8 cellular contexts compared by ENCODE assay signal in the genomic region with DNA sequence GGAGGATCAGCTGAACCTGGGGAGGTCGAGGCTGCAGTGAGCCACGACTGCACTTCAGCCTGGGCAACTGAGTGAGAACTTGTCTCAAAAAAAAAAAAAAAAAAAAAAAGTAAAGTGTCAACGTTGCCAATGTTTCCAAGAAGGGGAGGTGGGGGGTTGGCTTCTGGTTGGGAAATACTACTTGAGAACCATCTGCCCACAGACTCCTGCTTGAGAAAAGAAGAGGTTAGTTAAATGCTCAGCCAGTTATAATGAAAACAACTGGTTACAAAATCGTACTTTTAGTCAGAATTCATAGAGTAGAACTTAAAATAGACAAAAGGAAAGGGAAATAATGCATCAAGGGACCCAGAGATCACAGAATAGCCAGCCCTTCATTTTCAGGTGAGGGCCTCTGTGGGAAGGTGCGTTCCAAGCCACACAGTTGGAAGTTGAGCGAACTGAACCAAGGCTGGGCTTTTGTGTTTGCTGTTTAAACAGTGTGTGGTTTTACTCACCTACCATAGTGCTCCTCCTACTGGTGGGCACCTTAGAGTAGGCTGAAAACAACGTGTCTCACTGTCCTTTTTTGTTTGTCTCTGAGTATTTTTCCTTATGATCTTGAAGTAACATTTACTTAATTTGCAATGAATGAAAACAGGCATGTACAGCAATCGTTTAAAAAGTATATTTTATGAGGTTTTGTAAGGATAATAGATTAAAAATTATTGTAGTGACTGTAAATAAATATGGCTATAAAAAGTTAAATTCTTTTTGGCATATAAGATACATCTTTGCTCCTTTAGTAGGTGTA.
DNase-seq lines count a peak whose midpoint lies in the region; ATAC-seq and TF ChIP-seq lines count a peak whose summit lies in the region.

No MANE protein-coding gene starts in this region.

- intact Hi-C loops in A673 (cut with micrococcal nuclease; ENCODE audit: unreplicated experiment): loop anchor here (5.0 kb wide), 2 partner anchors 37 to 48 kb away; no protein-coding TSS in a partner anchor
- intact Hi-C loops in activated B cell treated with CpG ODN at 0.5 μM for 24 hours (cut with micrococcal nuclease): loop anchor here (1.0 to 5.0 kb wide), 7 partner anchors 24 to 456 kb away; no protein-coding TSS in a partner anchor
- intact Hi-C loops in lower lobe of right lung (cut with DNase I): no loop called here

- DNase-seq in A673 (ENCODE audit: low spot score): peak; percentile 84
- peak; percentile 47 for DNase-seq in GM13977 (ENCODE audit: low spot score)
- peak; percentile 91 for DNase-seq in NCI-H2196 (lab: John Stamatoyannopoulos, UW; ENCODE audit: unreplicated experiment)
- peak; percentile 27 for DNase-seq in activated B cell treated with CpG ODN at 0.5 μM for 24 hours
- peak; percentile 91 for DNase-seq in choroid plexus epithelial cell (ENCODE audit: low read depth)
- peak; percentile 50 for DNase-seq in lower lobe of right lung
- peak; percentile 57 to 66 for DNase-seq in stimulated activated CD8-positive, alpha-beta memory T cell treated with anti-CD3 and anti-CD28 coated beads, Interleukin-15, amount 100 ng/mL, for 48 hours (ENCODE audit: low read depth in 2 of 2)

- H3K36me3 Mint-ChIP-seq in activated B cell treated with CpG ODN at 0.5 μM for 24 hours (ENCODE audit: low read depth): no peaks in the 10 kb centered on the region

- H3K27me3 ChIP-seq in A673 (replicated peaks; ENCODE audit: insufficient read depth, low read depth, low read length, poor library complexity): no peaks in the 10 kb centered on the region
- H3K27me3 ChIP-seq in lower lobe of right lung (ENCODE audit: low read depth): no peaks in the 10 kb centered on the region

- in situ Hi-C loops in GM13977 (cut with MboI; ENCODE audit: low pct_unique_long_range_greater_than_20kb, low sequenced_read_pairs, unreplicated experiment): no loop called here

- peak; percentile 92 for TF ChIP-seq CTCF in A673 (conservative IDR thresholded peaks at IDR 0.05; ENCODE audit: low read depth, low read length)
- TF ChIP-seq CTCF in GM13977 (IDR thresholded peaks at IDR 0.05; ENCODE audit: extremely low read depth, insufficient read depth, missing control alignments): peak; percentile 83
- no peak for TF ChIP-seq CTCF in activated B cell treated with CpG ODN at 0.5 μM for 24 hours (IDR thresholded peaks at IDR 0.05)
- peak; percentile 90 for TF ChIP-seq CTCF in choroid plexus epithelial cell (conservative IDR thresholded peaks at IDR 0.05; ENCODE audit: low read depth, low read length)
- TF ChIP-seq CTCF in lower lobe of right lung (IDR thresholded peaks at IDR 0.05): peak; percentile 78

- H3K36me3 ChIP-seq in A673 (ENCODE audit: insufficient read depth, low read length, poor library complexity, severe bottlenecking): no peaks in the 10 kb centered on the region
- no peaks in the 10 kb centered on the region for H3K36me3 ChIP-seq in lower lobe of right lung

- H3K27ac Mint-ChIP-seq in activated B cell treated with CpG ODN at 0.5 μM for 24 hours: peak overlapping the region; percentile 85

- H3K4me1 ChIP-seq in A673 (ENCODE audit: insufficient read depth, low read length, poor library complexity, severe bottlenecking) (peaks cover 72% of the 10 kb centered on the region), lower lobe of right lung (peaks cover 44% of the 10 kb centered on the region)

- BruUV-seq in A673 (replicated peaks; lab: Mats Ljungman, UMichigan): no TSS peak

- CTCF ChIA-PET in A673 (lab: Charles Lee) (no interaction called here), activated B cell treated with CpG ODN at 0.5 μM for 24 hours (lab: Charles Lee) (interaction anchor here (0.6 to 1.5 kb wide), 13 partner anchors 9 to 291 kb away, joined by 3 to 9 read pairs (median 3); no protein-coding TSS in a partner anchor)

- H3K27me3 Mint-ChIP-seq in activated B cell treated with CpG ODN at 0.5 μM for 24 hours: no peaks in the 10 kb centered on the region

- H3K4me3 ChIP-seq in A673 (ENCODE audit: low read depth, low read length, poor library complexity, severe bottlenecking): no peak overlapping the region
- H3K4me3 ChIP-seq in choroid plexus epithelial cell (ENCODE audit: low read depth, low read length): no peak overlapping the region
- H3K4me3 ChIP-seq in lower lobe of right lung: no peak overlapping the region

- H3K4me3 Mint-ChIP-seq in activated B cell treated with CpG ODN at 0.5 μM for 24 hours: peak overlapping the region; percentile 60

- H3K9me3 Mint-ChIP-seq in activated B cell treated with CpG ODN at 0.5 μM for 24 hours: no peaks in the 10 kb centered on the region

- POLR2A ChIA-PET in A673 (lab: Charles Lee; ENCODE audit: low non-redundant PET): no interaction called here
- POLR2A ChIA-PET in activated B cell treated with CpG ODN at 0.5 μM for 24 hours (lab: Charles Lee): interaction anchor here (0.7 to 1.3 kb wide), 6 partner anchors 29 to 290 kb away, joined by 3 to 9 read pairs (median 4); partner anchors contain the start of gene ZNF217

- ATAC-seq in HG03066 (IDR thresholded peaks at IDR 0.05; ENCODE audit: low read depth, unreplicated experiment): peak; percentile 49
- peak; percentile 80 for ATAC-seq in activated B cell treated with CpG ODN at 0.5 μM for 24 hours (ENCODE audit: low read depth)
- ATAC-seq in lower lobe of right lung: peak; percentile 84 to 89

- H3K27ac ChIP-seq in A673 (ENCODE audit: low read depth, low read length, poor library complexity, severe bottlenecking): no peak overlapping the region
- H3K27ac ChIP-seq in lower lobe of right lung: peak overlapping the region; percentile 51

- H3K9me3 ChIP-seq in A673 (ENCODE audit: low read depth, low read length, poor library complexity, severe bottlenecking) (no peaks in the 10 kb centered on the region), lower lobe of right lung (no peaks in the 10 kb centered on the region)

- peaks cover 71% of the 10 kb centered on the region for H3K4me1 Mint-ChIP-seq in activated B cell treated with CpG ODN at 0.5 μM for 24 hours

Comparison
In these comparisons a context has a peak if more than half of its experiments do, and no peak if none do; other contexts are left out.
1. DNase-seq: peak in every context shown above with its lines; median percentile 91 in NCI-H2196; 91 in choroid plexus epithelial cell; 84 in A673; 62 in stimulated activated CD8-positive, alpha-beta memory T cell treated with anti-CD3 and anti-CD28 coated beads, Interleukin-15, amount 100 ng/mL, for 48 hours; 50 in lower lobe of right lung; 47 in GM13977; 27 in activated B cell treated with CpG ODN at 0.5 μM for 24 hours.